ENCODE assay signal across 1 cellular context in genomic region chr14:103500148-103500990, GRCh38.
TF ChIP-seq lines count a peak whose summit lies in the region.

No MANE protein-coding gene starts in this region.

TF ChIP-seq in HepG2, 621 proteins besides CTCF, POLR2A, EP300 and RAD21 (continued from another document and continues in another):
- TF ChIP-seq CENPT (CRISPR knock-in tag; IDR thresholded peaks at IDR 0.05; ENCODE audit: low read depth) (no peak), SRSF1 (optimal IDR thresholded peaks at IDR 0.05; ENCODE audit: low read depth, low read length) (no peak), ZNF317 (CRISPR knock-in tag; IDR thresholded peaks at IDR 0.05) (no peak), ZMYM2 (CRISPR knock-in tag; IDR thresholded peaks at IDR 0.05) (no peak), ZFX (CRISPR knock-in tag; IDR thresholded peaks at IDR 0.05; ENCODE audit: low read depth) (peak; percentile 73), TIGD3 (CRISPR knock-in tag; IDR thresholded peaks at IDR 0.05; ENCODE audit: borderline replicate concordance) (no peak), ZNF83 (CRISPR knock-in tag; IDR thresholded peaks at IDR 0.05; ENCODE audit: borderline replicate concordance) (no peak), MLX (CRISPR knock-in tag; IDR thresholded peaks at IDR 0.05) (no peak), KDM5A (IDR thresholded peaks at IDR 0.05; ENCODE audit: borderline replicate concordance, low read length) (no peak), ZNF570 (CRISPR knock-in tag; IDR thresholded peaks at IDR 0.05; ENCODE audit: borderline replicate concordance) (no peak), ZFYVE20 (CRISPR knock-in tag; IDR thresholded peaks at IDR 0.05; ENCODE audit: borderline replicate concordance, low read depth) (no peak), CEBPB (IDR thresholded peaks at IDR 0.05; ENCODE audit: borderline replicate concordance, low read depth, low read length) (no peak), SETDB1 (CRISPR knock-in tag; IDR thresholded peaks at IDR 0.05; ENCODE audit: borderline replicate concordance) (no peak), NR0B2 (CRISPR knock-in tag; IDR thresholded peaks at IDR 0.05) (no peak), TAF1 (CRISPR knock-in tag; IDR thresholded peaks at IDR 0.05) (no peak), RARA (CRISPR knock-in tag; IDR thresholded peaks at IDR 0.05) (peak; percentile 10; the same call in 1 of the 2 replicates), ZNF276 (CRISPR knock-in tag; IDR thresholded peaks at IDR 0.05; ENCODE audit: low read depth) (no peak), THAP7 (CRISPR knock-in tag; IDR thresholded peaks at IDR 0.05) (no peak), PREB (CRISPR knock-in tag; IDR thresholded peaks at IDR 0.05) (no peak), CC2D1A (CRISPR knock-in tag; IDR thresholded peaks at IDR 0.05) (no peak), IKZF1 (IDR thresholded peaks at IDR 0.05) (no peak), ATF2 (CRISPR knock-in tag; IDR thresholded peaks at IDR 0.05) (no peak), MED8 (CRISPR knock-in tag; IDR thresholded peaks at IDR 0.05; ENCODE audit: insufficient replicate concordance) (no peak), PPARG (CRISPR knock-in tag; conservative IDR thresholded peaks at IDR 0.05) (peak; percentile 87), MED1 (CRISPR knock-in tag; IDR thresholded peaks at IDR 0.05) (no peak), ZNF329 (CRISPR knock-in tag; IDR thresholded peaks at IDR 0.05; ENCODE audit: low read depth) (no peak), HHEX (CRISPR knock-in tag; IDR thresholded peaks at IDR 0.05) (no peak), POGZ (CRISPR knock-in tag; IDR thresholded peaks at IDR 0.05) (no peak), NFIC (IDR thresholded peaks at IDR 0.05; ENCODE audit: low read length) (no peak), TERF1 (CRISPR knock-in tag; IDR thresholded peaks at IDR 0.05) (no peak), NAIF1 (CRISPR knock-in tag; IDR thresholded peaks at IDR 0.05; ENCODE audit: borderline replicate concordance) (no peak), HNRNPK (IDR thresholded peaks at IDR 0.05; ENCODE audit: low read depth, low read length, poor library complexity, severe bottlenecking) (no peak), ZNF772 (CRISPR knock-in tag; IDR thresholded peaks at IDR 0.05) (0 out of 2 replicates have a peak, but pooled peaks have one; percentile 32), ARNT2 (CRISPR knock-in tag; IDR thresholded peaks at IDR 0.05; ENCODE audit: low read depth) (no peak), GLI4 (CRISPR knock-in tag; IDR thresholded peaks at IDR 0.05; ENCODE audit: borderline replicate concordance) (no peak), ARID3A (IDR thresholded peaks at IDR 0.05; ENCODE audit: low read depth, low read length) (no peak), ZNF33B (CRISPR knock-in tag; IDR thresholded peaks at IDR 0.05) (no peak), CERS6 (CRISPR knock-in tag; IDR thresholded peaks at IDR 0.05) (no peak), ZNF607 (CRISPR knock-in tag; IDR thresholded peaks at IDR 0.05; ENCODE audit: borderline replicate concordance) (no peak), NCOR1 (IDR thresholded peaks at IDR 0.05; ENCODE audit: borderline replicate concordance, low read length) (no peak), ZNF597 (CRISPR knock-in tag; IDR thresholded peaks at IDR 0.05) (no peak), MIER2 (CRISPR knock-in tag; IDR thresholded peaks at IDR 0.05) (0 out of 2 replicates have a peak, but pooled peaks have one; percentile 25), ZNF10 (CRISPR knock-in tag; IDR thresholded peaks at IDR 0.05; ENCODE audit: borderline replicate concordance, low read depth) (no peak), JUND (CRISPR knock-in tag; IDR thresholded peaks at IDR 0.05) (no peak), HOXD1 (CRISPR knock-in tag; IDR thresholded peaks at IDR 0.05) (no peak), GTF2F1 (IDR thresholded peaks at IDR 0.05; ENCODE audit: low read length) (no peak), ATF7 (IDR thresholded peaks at IDR 0.05) (no peak), ATF7 (CRISPR knock-in tag; IDR thresholded peaks at IDR 0.05) (no peak), NCOA5 (CRISPR knock-in tag; IDR thresholded peaks at IDR 0.05) (no peak), SAP130 (CRISPR knock-in tag; IDR thresholded peaks at IDR 0.05; ENCODE audit: low read depth) (peak; percentile 61), XRCC5 (optimal IDR thresholded peaks at IDR 0.05; ENCODE audit: low read length) (peak; percentile 59), GPN1 (CRISPR knock-in tag; IDR thresholded peaks at IDR 0.05; ENCODE audit: borderline replicate concordance) (no peak), GFI1 (CRISPR knock-in tag; IDR thresholded peaks at IDR 0.05; ENCODE audit: borderline replicate concordance) (no peak), ZNF704 (CRISPR knock-in tag; IDR thresholded peaks at IDR 0.05; ENCODE audit: borderline replicate concordance) (no peak), CREBL2 (CRISPR knock-in tag; IDR thresholded peaks at IDR 0.05; ENCODE audit: borderline replicate concordance) (no peak), MAFG (CRISPR knock-in tag; IDR thresholded peaks at IDR 0.05) (no peak), BRCA1 (CRISPR knock-in tag; IDR thresholded peaks at IDR 0.05) (no peak)
